17 cellular contexts compared by ENCODE assay signal in genomic region chrX:134969726-134970125, GRCh38. TPM values are rescaled to one million over a fixed set of nuclear protein-coding genes. Genes with fewer than 3 reads are reported as not detected.
A peak's percentile ranks its signal among the peaks of the same experiment; 100 is the strongest.
DNase-seq lines count a peak whose midpoint lies in the region; ATAC-seq and TF ChIP-seq lines count a peak whose summit lies in the region.
"Had no signal": no experiment of that assay in that cellular context is flagged by ENCODE, and none has a peak within 500 bp of the region (broad histone marks: within the 10 kb centered on the region; RNA-seq: fewer than 3 reads in every experiment).

No MANE protein-coding gene starts in this region.

- CTCF ChIA-PET in RWPE1 (lab: Yijun Ruan, JAX) = no interaction called here

- H3K4me2 ChIP-seq in GM23248 (ENCODE audit: unreplicated experiment) = no peak overlapping the region
- H3K4me2 ChIP-seq: KMS-11 had no signal

- H3K4me1 ChIP-seq in GM23248 (ENCODE audit: insufficient read depth) (no peaks in the 10 kb centered on the region; the same call in 1 of the 2 replicates), BE2C (no peaks in the 10 kb centered on the region)
- H3K4me1 ChIP-seq: SJSA1 had no signal

- H3K4me3 ChIP-seq in GM23248 = no peak overlapping the region
- H3K4me3 ChIP-seq in BE2C (ENCODE audit: low read depth, low read length) = no peak overlapping the region
- H3K4me3 ChIP-seq: SJSA1 had no signal

- no peak overlapping the region for H2AFZ ChIP-seq in GM23248

- peak overlapping the region; percentile 6; the same call in 1 of the 2 replicates for H3K27ac ChIP-seq in GM23248
- H3K27ac ChIP-seq in RWPE1 = no peak overlapping the region
- H3K27ac ChIP-seq: KMS-11, SJSA1 had no signal

- no peak for TF ChIP-seq CTCF in BE2C (IDR thresholded peaks at IDR 0.05; ENCODE audit: low read depth, low read length)
- no peak for TF ChIP-seq CTCF in RWPE1 (conservative IDR thresholded peaks at IDR 0.05; ENCODE audit: low read depth)

- peak; percentile 45 for DNase-seq in AG20443 (ENCODE audit: low spot score)
- DNase-seq in GM23248 = peak; percentile 57
- peak; percentile 72 for DNase-seq in fibroblast of gingiva (ENCODE audit: low read depth)
- no peak for DNase-seq in sciatic nerve (ENCODE audit: low spot score)
- DNase-seq in NCI-H1048 (lab: John Stamatoyannopoulos, UW) = no peak
- DNase-seq in BE2C = no peak
- no peak for DNase-seq in RWPE1 (ENCODE audit: low spot score)
- DNase-seq: DMS79, IMR-90, NCI-H1105 treated with DMSO at 0.1 percent for 48 hours, NCI-H2029 treated with DMSO at 0.1 percent for 48 hours, NCI-H345, NCI-H524, NCI-H774 had no signal

- POLR2A ChIA-PET in RWPE1 (lab: Yijun Ruan, JAX; ENCODE audit: low non-redundant PET) = no interaction called here

- no peak overlapping the region for H3K9ac ChIP-seq in GM23248
- H3K9ac ChIP-seq: KMS-11 had no signal

- intact Hi-C loops in sciatic nerve (cut with DNase I) = no loop called here

- no peaks in the 10 kb centered on the region for H3K9me2 ChIP-seq in GM23248 (ENCODE audit: insufficient read depth)

- H4K20me1 ChIP-seq in GM23248 (ENCODE audit: insufficient read depth) = no peaks in the 10 kb centered on the region

- peak; percentile 87 for ATAC-seq in sciatic nerve
- ATAC-seq: Panc1 had no signal

- no peaks in the 10 kb centered on the region for H3K79me2 ChIP-seq in GM23248 (ENCODE audit: insufficient read depth)

- H3F3A ChIP-seq in GM23248 (ENCODE audit: insufficient read depth) = 0 out of 2 replicates have a peak, but pooled peaks cover 5% of the 10 kb centered on the region

- in situ Hi-C loops in GM23248 (cut with MboI) = loop anchor here (25.0 kb wide), 1 partner anchor 218 kb away; no protein-coding TSS in a partner anchor

- 77 to 86% methylated on average over 1 of the region's 1 CpG for WGBS in GM23248 (ENCODE audit: low coverage in 1 of 2, low lambda C conversion rate in 2 of 2, missing lambda C conversion rate in 2 of 2), 2 experiments

- no peaks in the 10 kb centered on the region for H3K9me3 ChIP-seq in GM23248 (ENCODE audit: low read depth)
- no peaks in the 10 kb centered on the region for H3K9me3 ChIP-seq in BE2C
- H3K9me3 ChIP-seq: SJSA1 had no signal

- H3K27me3 ChIP-seq in GM23248 (replicated peaks; ENCODE audit: insufficient read depth) = no peaks in the 10 kb centered on the region
- H3K27me3 ChIP-seq in BE2C = no peaks in the 10 kb centered on the region
- H3K27me3 ChIP-seq: SJSA1 had no signal

- H3K36me3 ChIP-seq in GM23248 (ENCODE audit: low read depth) (no peaks in the 10 kb centered on the region), BE2C (no peaks in the 10 kb centered on the region)
- H3K36me3 ChIP-seq: SJSA1 had no signal

RNA-seq across cellular contexts. Expression of gene SMIM10, which starts 21.1 kb away (rescaled TPM):
- total RNA-seq in GM23248 (2014; rRNA removed; shearing (Covaris generic)) = 2.9 and 3.8 TPM in 2 replicates
- 6.7 and 7.1 TPM in 2 replicates for polyA plus RNA-seq in GM23248 (2016; fragmentation: Nextera tagmentation; extraction: Ambion mirVana)
- total RNA-seq in sciatic nerve = 14.2 TPM
- 5.6 TPM for polyA plus RNA-seq in BE2C (2012; ENCODE audit: insufficient read depth, insufficient read length, low read depth)

RNA-seq across cellular contexts. Expression of gene RTL8B, which starts 52.6 kb away (rescaled TPM):
- 8.6 and 14.3 TPM in 2 replicates for total RNA-seq in GM23248 (2014; rRNA removed; shearing (Covaris generic))
- 44.6 TPM in 2 replicates for polyA plus RNA-seq in GM23248 (2016; fragmentation: Nextera tagmentation; extraction: Ambion mirVana)
- 14.8 TPM for total RNA-seq in sciatic nerve
- polyA plus RNA-seq in BE2C (2012; ENCODE audit: insufficient read depth, insufficient read length, low read depth) = 31.5 TPM

RNA-seq across cellular contexts. Expression of gene MOSPD1, which starts 54.7 kb away (rescaled TPM):
- total RNA-seq in GM23248 (2014; rRNA removed; shearing (Covaris generic)) = 12.6 and 23.5 TPM in 2 replicates
- 23.3 and 24.8 TPM in 2 replicates for polyA plus RNA-seq in GM23248 (2016; fragmentation: Nextera tagmentation; extraction: Ambion mirVana)
- 11.0 TPM for total RNA-seq in sciatic nerve
- polyA plus RNA-seq in BE2C (2012; ENCODE audit: insufficient read depth, insufficient read length, low read depth) = 5.9 TPM

Comparison
In these comparisons a context has a peak if more than half of its experiments do, and no peak if none do; other contexts are left out.
1. DNase-seq: peak in AG20443 (single experiment), GM23248 (single experiment) and fibroblast of gingiva (single experiment); none in sciatic nerve (single experiment), NCI-H1048 (single experiment), BE2C (single experiment) and RWPE1 (single experiment).